In genomic region chr2:41500895-41501294, GRCh38 we compare ENCODE assay signal across 29 cellular contexts.
"Had no signal": no experiment of that assay in that cellular context is flagged by ENCODE, and none has a peak within 500 bp of the region (broad histone marks: within the 10 kb centered on the region; RNA-seq: fewer than 3 reads in every experiment).

No MANE protein-coding gene starts in this region.

- H3K4me3 ChIP-seq: ascending aorta, cardiac muscle cell, PC-9 had no signal

- H3K4me2 ChIP-seq: PC-9 had no signal

- H3K27ac ChIP-seq: ascending aorta, cardiac muscle cell, PC-9, RWPE1 had no signal

- H3K4me3 Mint-ChIP-seq: activated CD4-positive, alpha-beta T cell treated with anti-CD3 and anti-CD28 coated beads, Interleukin-2, amount 10 ng/mL, durations not matched to agents 24 days and 14 days; activated CD8-positive, alpha-beta T cell treated with anti-CD3 and anti-CD28 coated beads for 36 hours; activated naive CD4-positive, alpha-beta T cell treated with anti-CD3 and anti-CD28 coated beads, Interleukin-2, amount 50 U/mL, for 24 hours; activated naive CD8-positive, alpha-beta T cell treated with anti-CD3 and anti-CD28 coated beads, Interleukin-2, amount 10 ng/mL, durations not matched to agents 7 days and 5 days; activated T-cell treated with anti-CD3 and anti-CD28 coated beads, Interleukin-2, amount 50 U/mL, for 72 hours; central memory CD8-positive, alpha-beta T cell had no signal

- H2AFZ ChIP-seq: PC-9 had no signal

- H3K27me3 ChIP-seq: ascending aorta, cardiac muscle cell had no signal

- H3K4me1 Mint-ChIP-seq: activated CD4-positive, alpha-beta T cell treated with anti-CD3 and anti-CD28 coated beads, Interleukin-2, amount 10 ng/mL, durations not matched to agents 24 days and 14 days; activated naive CD4-positive, alpha-beta T cell treated with anti-CD3 and anti-CD28 coated beads, Interleukin-2, amount 50 U/mL, for 24 hours; activated naive CD8-positive, alpha-beta T cell treated with anti-CD3 and anti-CD28 coated beads, Interleukin-2, amount 10 ng/mL, durations not matched to agents 7 days and 5 days; central memory CD8-positive, alpha-beta T cell had no signal

- H3K27me3 Mint-ChIP-seq: activated CD4-positive, alpha-beta T cell treated with anti-CD3 and anti-CD28 coated beads, Interleukin-2, amount 10 ng/mL, durations not matched to agents 24 days and 14 days; activated naive CD4-positive, alpha-beta T cell treated with anti-CD3 and anti-CD28 coated beads, Interleukin-2, amount 50 U/mL, for 24 hours; activated naive CD8-positive, alpha-beta T cell treated with anti-CD3 and anti-CD28 coated beads, Interleukin-2, amount 10 ng/mL, durations not matched to agents 7 days and 5 days; central memory CD8-positive, alpha-beta T cell had no signal

- ATAC-seq: activated CD8-positive, alpha-beta T cell treated with anti-CD3 and anti-CD28 coated beads for 36 hours; activated T-cell treated with anti-CD3 and anti-CD28 coated beads, Interleukin-2, amount 50 U/mL, for 72 hours; Right ventricle myocardium inferior had no signal

- DNase-seq: activated CD4-positive, alpha-beta T cell treated with anti-CD3 and anti-CD28 coated beads, Interleukin-2, amount 10 ng/mL, durations not matched to agents 24 days and 14 days; activated CD4-positive, alpha-beta T cell treated with anti-CD3 and anti-CD28 coated beads, Interleukin-2, amount 50 U/mL, for 4 hours; activated CD8-positive, alpha-beta T cell treated with anti-CD3 and anti-CD28 coated beads for 36 hours; activated gamma-delta T cell; activated naive CD4-positive, alpha-beta T cell treated with Interleukin-2 at 50 U/mL for 16 hours; activated naive CD8-positive, alpha-beta T cell treated with anti-CD3 and anti-CD28 coated beads, Interleukin-2, amount 10 ng/mL, durations not matched to agents 7 days and 5 days; activated T-cell treated with anti-CD3 and anti-CD28 coated beads, Interleukin-2, amount 50 U/mL, for 1 hour; activated T-cell treated with anti-CD3 and anti-CD28 coated beads, Interleukin-2, amount 50 U/mL, for 72 hours; amygdala; NCI-H1092 treated with DMSO at 0.1 percent for 48 hours; NCI-H1417 treated with DMSO at 0.1 percent for 48 hours; NCI-H187 treated with DMSO at 0.1 percent for 48 hours; NCI-H2081; NCI-H510A; NCI-H748 treated with DMSO at 0.1 percent for 48 hours; NK-92 treated with Interleukin-12 subunit alpha and Interleukin-12 subunit beta, amount 100 ng/mL, for 24 hours; PC-9; SIG-M5; SW 1271; T-helper 1 cell; T-helper 2 cell; T-helper 9 cell had no signal

- H3K4me1 ChIP-seq: ascending aorta had no signal

- H3K27ac Mint-ChIP-seq: activated CD4-positive, alpha-beta T cell treated with anti-CD3 and anti-CD28 coated beads, Interleukin-2, amount 10 ng/mL, durations not matched to agents 24 days and 14 days; activated CD8-positive, alpha-beta T cell treated with anti-CD3 and anti-CD28 coated beads for 36 hours; activated naive CD4-positive, alpha-beta T cell treated with anti-CD3 and anti-CD28 coated beads, Interleukin-2, amount 50 U/mL, for 24 hours; activated naive CD8-positive, alpha-beta T cell treated with anti-CD3 and anti-CD28 coated beads, Interleukin-2, amount 10 ng/mL, durations not matched to agents 7 days and 5 days; activated T-cell treated with anti-CD3 and anti-CD28 coated beads, Interleukin-2, amount 50 U/mL, for 72 hours; activated T-helper 2 cell treated with anti-CD3 and anti-CD28 coated beads, Interferon-gamma antibody, Interleukin-2, Interleukin-4, amounts not matched to agents 10 μg/mL and 5 μg/mL and 100 μg/mL, durations not matched to agents 14 hours and 24 hours and 36 hours had no signal

- H3K36me3 Mint-ChIP-seq: activated naive CD4-positive, alpha-beta T cell treated with anti-CD3 and anti-CD28 coated beads, Interleukin-2, amount 50 U/mL, for 24 hours; activated naive CD8-positive, alpha-beta T cell treated with anti-CD3 and anti-CD28 coated beads, Interleukin-2, amount 10 ng/mL, durations not matched to agents 7 days and 5 days had no signal

- H3K36me3 ChIP-seq: ascending aorta, cardiac muscle cell had no signal
